31 cellular contexts compared by ENCODE assay signal in the genomic region with DNA sequence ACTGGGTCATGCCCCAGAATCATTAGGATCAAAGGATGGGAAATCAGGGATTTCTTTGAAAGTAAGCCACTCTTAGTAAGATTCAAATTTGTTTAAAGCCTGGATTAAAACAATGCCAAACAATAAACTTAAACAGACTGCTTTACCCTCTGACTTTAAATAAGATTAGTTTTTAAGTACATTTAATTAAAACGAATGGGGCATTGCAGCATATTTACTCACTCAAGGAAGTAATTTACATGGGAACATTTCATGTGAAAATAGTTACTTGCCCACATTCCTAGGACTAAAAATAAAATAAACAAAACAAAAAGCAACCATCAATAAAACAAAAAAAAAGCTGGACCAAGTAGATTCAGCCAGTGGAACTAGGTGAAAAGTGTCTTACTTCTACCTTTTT. TPM values are rescaled to one million over a fixed set of nuclear protein-coding genes. Genes with fewer than 3 reads are reported as not detected.
DNase-seq lines count a peak whose midpoint lies in the region; ATAC-seq and TF ChIP-seq lines count a peak whose summit lies in the region.
"Had no signal": no experiment of that assay in that cellular context is flagged by ENCODE, and none has a peak within 500 bp of the region (broad histone marks: within the 10 kb centered on the region; RNA-seq: fewer than 3 reads in every experiment).

No MANE protein-coding gene starts in this region.

- no peaks in the 10 kb centered on the region for H3K9me3 ChIP-seq in right cardiac atrium (ENCODE audit: control insufficient read depth, low read length)
- H3K9me3 ChIP-seq: BE2C, mucosa of descending colon, testis, uterus had no signal

- intact Hi-C loops in right cardiac atrium (cut with DNase I) (no loop called here), left cardiac atrium (cut with DNase I) (no loop called here)

- no peak overlapping the region for H3K4me3 ChIP-seq in right cardiac atrium (ENCODE audit: low read length)
- no peak overlapping the region for H3K4me3 ChIP-seq in epithelial cell of esophagus (ENCODE audit: low read length)
- H3K4me3 ChIP-seq: mucosa of descending colon, smooth muscle cell, testis, uterus had no signal

- H3K9me3 Mint-ChIP-seq in mesothelial cell of epicardium, result no peaks in the 10 kb centered on the region
- no peaks in the 10 kb centered on the region for H3K9me3 Mint-ChIP-seq in naive thymus-derived CD8-positive, alpha-beta T cell
- H3K9me3 Mint-ChIP-seq: activated naive CD4-positive, alpha-beta T cell treated with anti-CD3 and anti-CD28 coated beads, Interleukin-2, amount 50 U/mL, for 24 hours; CD8-positive, alpha-beta memory T cell; natural killer cell treated with Interleukin-12 subunit alpha and Interleukin-12 subunit beta and Interleukin-15 and Interleukin-18, amount 100 ng/mL, for 72 hours had no signal

- POLR2A ChIA-PET in naive thymus-derived CD8-positive, alpha-beta T cell (lab: Charles Lee), result no interaction called here

- peaks cover 26% of the 10 kb centered on the region for H3K4me1 ChIP-seq in right cardiac atrium (ENCODE audit: control insufficient read depth, insufficient read depth, low read length)
- H3K4me1 ChIP-seq: testis had no signal

- ATAC-seq in right cardiac atrium (no peak), left cardiac atrium (no peak)
- ATAC-seq in naive thymus-derived CD8-positive, alpha-beta T cell, result no peak
- ATAC-seq: natural killer cell treated with Interleukin-12 subunit alpha and Interleukin-12 subunit beta and Interleukin-15 and Interleukin-18, amount 100 ng/mL, for 72 hours; stimulated activated naive CD8-positive, alpha-beta T cell treated with anti-CD3 and anti-CD28 coated beads, Interleukin-15, Interleukin-2, amounts not matched to agents 100 U/mL and 50 U/mL, for 24 hours had no signal

- H3K27me3 Mint-ChIP-seq in mesothelial cell of epicardium (ENCODE audit: low read depth), result no peaks in the 10 kb centered on the region
- peaks cover 0 to 3% (median 0%) of the 10 kb centered on the region in 5 donors for H3K27me3 Mint-ChIP-seq in naive thymus-derived CD8-positive, alpha-beta T cell
- H3K27me3 Mint-ChIP-seq: activated naive CD4-positive, alpha-beta T cell treated with anti-CD3 and anti-CD28 coated beads, Interleukin-2, amount 50 U/mL, for 24 hours; CD8-positive, alpha-beta memory T cell; natural killer cell treated with Interleukin-12 subunit alpha and Interleukin-12 subunit beta and Interleukin-15 and Interleukin-18, amount 100 ng/mL, for 72 hours had no signal

- peak overlapping the region; percentile 51 for H3K27ac Mint-ChIP-seq in mesothelial cell of epicardium
- H3K27ac Mint-ChIP-seq in naive thymus-derived CD8-positive, alpha-beta T cell, result no peak overlapping the region
- H3K27ac Mint-ChIP-seq: activated naive CD4-positive, alpha-beta T cell treated with anti-CD3 and anti-CD28 coated beads, Interleukin-2, amount 50 U/mL, for 24 hours; CD8-positive, alpha-beta memory T cell; natural killer cell treated with Interleukin-12 subunit alpha and Interleukin-12 subunit beta and Interleukin-15 and Interleukin-18, amount 100 ng/mL, for 72 hours had no signal

- no peaks in the 10 kb centered on the region for H3K27me3 ChIP-seq in right cardiac atrium (ENCODE audit: control insufficient read depth, insufficient read depth)
- H3K27me3 ChIP-seq: BE2C, testis, uterus had no signal

- TF ChIP-seq CTCF in epithelial cell of esophagus (IDR thresholded peaks at IDR 0.05; ENCODE audit: insufficient read depth, low read depth, low read length, missing control alignments) (no peak), mesothelial cell of epicardium (IDR thresholded peaks at IDR 0.05; ENCODE audit: unreplicated experiment) (no peak)

- 37% methylated on average over 1 of the region's 1 CpG for WGBS in right cardiac atrium

- no peaks in the 10 kb centered on the region for H3K36me3 Mint-ChIP-seq in mesothelial cell of epicardium
- no peaks in the 10 kb centered on the region for H3K36me3 Mint-ChIP-seq in naive thymus-derived CD8-positive, alpha-beta T cell
- H3K36me3 Mint-ChIP-seq: activated naive CD4-positive, alpha-beta T cell treated with anti-CD3 and anti-CD28 coated beads, Interleukin-2, amount 50 U/mL, for 24 hours; CD8-positive, alpha-beta memory T cell; natural killer cell treated with Interleukin-12 subunit alpha and Interleukin-12 subunit beta and Interleukin-15 and Interleukin-18, amount 100 ng/mL, for 72 hours had no signal

- DNase-seq in right cardiac atrium (no peak), left cardiac atrium (no peak), epithelial cell of esophagus (ENCODE audit: low read depth) (peak; percentile 17), mesothelial cell of epicardium (ENCODE audit: low spot score in 2 of 2, unreplicated experiment in 2 of 2) (no peak), GOT3 (lab: John Stamatoyannopoulos, UW) (no peak), SW 1271 (lab: John Stamatoyannopoulos, UW) (no peak), MV-4-11 (lab: John Stamatoyannopoulos, UW) (no peak)
- DNase-seq in naive thymus-derived CD8-positive, alpha-beta T cell, result no peak
- DNase-seq: ACHN; activated CD4-positive, alpha-beta T cell treated with anti-CD3 and anti-CD28 coated beads for 48 hours; activated CD8-positive, alpha-beta memory T cell treated with anti-CD3 and anti-CD28 coated beads for 24 hours; amygdala; BE2C; CD8-positive, alpha-beta memory T cell; DMS 273 treated with DMSO at 0.1 percent for 48 hours; EL; KG1; MM.1S; NCI-H1417; NCI-H2081; NCI-H526; occipital lobe; SHP77 treated with DMSO at 0.1 percent for 48 hours; stimulated activated CD4-positive, alpha-beta T cell treated with anti-CD3 and anti-CD28 coated beads, Interleukin-1b, Interleukin-23, amount 100 ng/mL, for 48 hours; stimulated activated naive CD8-positive, alpha-beta T cell treated with anti-CD3 and anti-CD28 coated beads, Interleukin-15, Interleukin-2, amounts not matched to agents 100 U/mL and 50 U/mL, for 24 hours; testis; uterus had no signal

- H3K27ac ChIP-seq in right cardiac atrium (ENCODE audit: low read length), result peak overlapping the region; percentile 56
- H3K27ac ChIP-seq: testis had no signal

- no peak overlapping the region for H3K4me3 Mint-ChIP-seq in mesothelial cell of epicardium
- H3K4me3 Mint-ChIP-seq in naive thymus-derived CD8-positive, alpha-beta T cell, result no peak overlapping the region
- H3K4me3 Mint-ChIP-seq: activated naive CD4-positive, alpha-beta T cell treated with anti-CD3 and anti-CD28 coated beads, Interleukin-2, amount 50 U/mL, for 24 hours; CD8-positive, alpha-beta memory T cell; natural killer cell treated with Interleukin-12 subunit alpha and Interleukin-12 subunit beta and Interleukin-15 and Interleukin-18, amount 100 ng/mL, for 72 hours had no signal

- peaks cover 19% of the 10 kb centered on the region for H3K4me1 Mint-ChIP-seq in mesothelial cell of epicardium
- H3K4me1 Mint-ChIP-seq in naive thymus-derived CD8-positive, alpha-beta T cell, result peaks cover 0 to 5% (median 0%) of the 10 kb centered on the region in 4 donors

RNA-seq across cellular contexts. Expression of gene ABLIM1, which starts 7.8 kb away (rescaled TPM):
- total RNA-seq in right cardiac atrium, result 100 to 1,000 TPM; 385 to 462 (median 426) TPM
- polyA plus RNA-seq in right cardiac atrium, result 149 TPM
- 100 to 1,000 TPM; 292 to 305 TPM for total RNA-seq in left cardiac atrium
- 99.5 to 105 TPM (median 102 TPM) in 3 replicates for total RNA-seq in mesothelial cell of epicardium
- total RNA-seq in naive thymus-derived CD8-positive, alpha-beta T cell, result 100 to 1,000 TPM; 423 to 430 TPM
- 100 to 1,000 TPM; 267 to 388 (median 387) TPM for polyA plus RNA-seq in naive thymus-derived CD8-positive, alpha-beta T cell
